ENCODE assay signal across 35 cellular contexts in genomic region chr4:56241500-56241899, GRCh38.
DNase-seq lines count a peak whose midpoint lies in the region; ATAC-seq and TF ChIP-seq lines count a peak whose summit lies in the region.
"Had no signal": no experiment of that assay in that cellular context is flagged by ENCODE, and none has a peak within 500 bp of the region (broad histone marks: within the 10 kb centered on the region; RNA-seq: fewer than 3 reads in every experiment).

No MANE protein-coding gene starts in this region.

- H3K27ac ChIP-seq in H9 (ENCODE audit: insufficient read length, low read depth, low read length), result no peak overlapping the region
- H3K27ac ChIP-seq in SK-N-SH (ENCODE audit: low read depth in 2 of 2, low read length in 1 of 2), result peak overlapping the region; percentile 45 to 99; a peak in 3 of 4 replicates
- H3K27ac ChIP-seq in uterus, result no peak overlapping the region
- H3K27ac ChIP-seq in A673 (ENCODE audit: low read depth, low read length, poor library complexity, severe bottlenecking), result no peak overlapping the region
- H3K27ac ChIP-seq: foreskin keratinocyte, heart right ventricle, neural progenitor cell, parathyroid adenoma, RWPE1, SJSA1, spleen, thoracic aorta, vagina had no signal

- H3K36me3 ChIP-seq in SK-N-SH (replicated peaks in 1 of 2; ENCODE audit: control insufficient read depth in 1 of 2, insufficient read depth in 2 of 2, low read length in 1 of 2) (no peaks in the 10 kb centered on the region), uterus (no peaks in the 10 kb centered on the region), A673 (ENCODE audit: insufficient read depth, low read length, poor library complexity, severe bottlenecking) (no peaks in the 10 kb centered on the region)
- H3K36me3 ChIP-seq: heart right ventricle, neural progenitor cell, SJSA1, spleen, thoracic aorta, vagina had no signal

- no peak for TF ChIP-seq CTCF in H9 (conservative IDR thresholded peaks at IDR 0.05)
- no peak for TF ChIP-seq CTCF in SK-N-SH (IDR thresholded peaks at IDR 0.05)
- no peak for TF ChIP-seq CTCF in uterus (IDR thresholded peaks at IDR 0.05)
- TF ChIP-seq CTCF in A673 (conservative IDR thresholded peaks at IDR 0.05; ENCODE audit: low read depth, low read length), result no peak

- TF ChIP-seq POLR2A in uterus (IDR thresholded peaks at IDR 0.05), result no peak

- no peaks in the 10 kb centered on the region for H3F3A ChIP-seq in SK-N-SH (replicated peaks; ENCODE audit: insufficient read depth)

- no peaks in the 10 kb centered on the region for H3K9me3 Mint-ChIP-seq in H9
- H3K9me3 Mint-ChIP-seq: activated naive CD8-positive, alpha-beta T cell treated with anti-CD3 and anti-CD28 coated beads, Interleukin-2, amount 50 U/mL, for 24 hours; activated T-cell treated with anti-CD3 and anti-CD28 coated beads, Interleukin-2, amount 50 U/mL, for 24 hours; CD8-positive, alpha-beta memory T cell; neural progenitor cell; stimulated activated naive CD8-positive, alpha-beta T cell treated with anti-CD3 and anti-CD28 coated beads, Interleukin-15, amount 100 ng/mL, for 72 hours; WTC11 had no signal

- H2BK12ac ChIP-seq in H9 (ENCODE audit: insufficient read length, low read depth, low read length), result no peak overlapping the region

- H3K18ac ChIP-seq in H9 (ENCODE audit: insufficient read length, low read depth, low read length), result no peak overlapping the region

- H3K4me1 ChIP-seq in H9 (ENCODE audit: insufficient read depth, low read length) (peaks cover 11% of the 10 kb centered on the region; the same call in 1 of the 2 replicates), SK-N-SH (ENCODE audit: control insufficient read depth in 1 of 2, insufficient read depth in 2 of 2, low read depth in 1 of 2, low read length in 1 of 2) (peaks cover 0 to 53% of the 10 kb centered on the region in 2 experiments; a peak in 2 of 4 replicates), uterus (no peaks in the 10 kb centered on the region), A673 (ENCODE audit: insufficient read depth, low read length, poor library complexity, severe bottlenecking) (no peaks in the 10 kb centered on the region)
- H3K4me1 ChIP-seq: foreskin keratinocyte, heart right ventricle, SJSA1, spleen, vagina had no signal

- no peak overlapping the region for H3K14ac ChIP-seq in H9 (ENCODE audit: insufficient read depth, low read length)

- no peak overlapping the region for H2BK15ac ChIP-seq in H9 (ENCODE audit: low read depth, low read length)

- no peak overlapping the region for H3K23ac ChIP-seq in H9 (ENCODE audit: insufficient read length, low read depth, low read length)

- no peak overlapping the region for H3K56ac ChIP-seq in H9 (ENCODE audit: insufficient read length, low read depth, low read length)

- WGBS in H9 (ENCODE audit: extremely low coverage, insufficient read length, low lambda C conversion rate), result no CpG with 5 or more reads among the region's 6 CpGs
- 48% methylated on average over 6 of the region's 6 CpGs for WGBS in SK-N-SH (ENCODE audit: low lambda C conversion rate)

- peaks cover 16 to 20% of the 10 kb centered on the region in 2 experiments for H3K4me1 Mint-ChIP-seq in H9
- H3K4me1 Mint-ChIP-seq: activated naive CD8-positive, alpha-beta T cell treated with anti-CD3 and anti-CD28 coated beads, Interleukin-2, amount 50 U/mL, for 24 hours; CD8-positive, alpha-beta memory T cell; neural progenitor cell; stimulated activated naive CD8-positive, alpha-beta T cell treated with anti-CD3 and anti-CD28 coated beads, Interleukin-15, amount 100 ng/mL, for 72 hours had no signal

- H3K4me2 ChIP-seq in H9 (ENCODE audit: insufficient read depth, insufficient read length, low read length), result no peak overlapping the region
- H3K4me2 ChIP-seq in SK-N-SH, result no peak overlapping the region
- H3K4me2 ChIP-seq: neural progenitor cell had no signal

- no peak overlapping the region for H3K27ac Mint-ChIP-seq in H9
- H3K27ac Mint-ChIP-seq: activated naive CD8-positive, alpha-beta T cell treated with anti-CD3 and anti-CD28 coated beads, Interleukin-2, amount 50 U/mL, for 24 hours; activated T-cell treated with anti-CD3 and anti-CD28 coated beads, Interleukin-2, amount 50 U/mL, for 24 hours; CD8-positive, alpha-beta memory T cell; neural progenitor cell; WTC11 had no signal

- no peak overlapping the region for H2AK5ac ChIP-seq in H9 (ENCODE audit: insufficient read length, low read length)

- no peaks in the 10 kb centered on the region for H3K9me2 ChIP-seq in SK-N-SH

- TF ChIP-seq RAD21 in SK-N-SH (IDR thresholded peaks at IDR 0.05; ENCODE audit: low read length), result no peak

- no peak overlapping the region for H4K5ac ChIP-seq in H9 (ENCODE audit: insufficient read length, low read depth, low read length)

- H3K4me3 ChIP-seq in SK-N-SH (ENCODE audit: low read depth in 2 of 2, low read length in 1 of 2) (peak overlapping the region in 1 of 2 experiments; percentile 4; a peak in 1 of 4 replicates), uterus (no peak overlapping the region), A673 (ENCODE audit: low read depth, low read length, poor library complexity, severe bottlenecking) (no peak overlapping the region)
- H3K4me3 ChIP-seq: GM12878, heart right ventricle, neural progenitor cell, SJSA1, spleen, thoracic aorta, vagina had no signal

- no peaks in the 10 kb centered on the region for H4K20me1 ChIP-seq in H9 (ENCODE audit: control insufficient read depth, insufficient read depth, insufficient read length)
- no peaks in the 10 kb centered on the region for H4K20me1 ChIP-seq in SK-N-SH (ENCODE audit: insufficient read depth)

- TF ChIP-seq EP300 in SK-N-SH (IDR thresholded peaks at IDR 0.05; ENCODE audit: borderline replicate concordance in 1 of 2, low read depth in 1 of 2, low read length in 1 of 2), result 0 out of 4 replicates have a peak, but pooled peaks of 1 of the 2 experiments have one; percentile 40

- H3K27me3 Mint-ChIP-seq in H9 (ENCODE audit: low read depth), result no peaks in the 10 kb centered on the region

- H3K27me3 ChIP-seq in H9 (ENCODE audit: insufficient read depth, low read length) (no peaks in the 10 kb centered on the region), SK-N-SH (ENCODE audit: insufficient read depth) (no peaks in the 10 kb centered on the region), uterus (no peaks in the 10 kb centered on the region), A673 (replicated peaks; ENCODE audit: insufficient read depth, low read depth, low read length, poor library complexity) (no peaks in the 10 kb centered on the region)
- H3K27me3 ChIP-seq: neural progenitor cell, SJSA1, spleen, vagina had no signal

- no peak overlapping the region for H4K91ac ChIP-seq in H9 (ENCODE audit: insufficient read length, low read depth, low read length)

- no peaks in the 10 kb centered on the region for H3K36me3 Mint-ChIP-seq in H9 (ENCODE audit: insufficient read depth in 1 of 3, low read depth in 3 of 3)
- H3K36me3 Mint-ChIP-seq: CD8-positive, alpha-beta memory T cell; neural progenitor cell; WTC11 had no signal

- no peak overlapping the region for H3K4ac ChIP-seq in H9 (ENCODE audit: low read depth, low read length)

- ATAC-seq in left colon (peak; percentile 96), GM18858 (IDR thresholded peaks at IDR 0.05; ENCODE audit: unreplicated experiment) (no peak)
- ATAC-seq: activated naive CD8-positive, alpha-beta T cell treated with anti-CD3 and anti-CD28 coated beads, Interleukin-2, amount 50 U/mL, for 24 hours; esophagus mucosa; foreskin keratinocyte; GM12878; heart right ventricle; right cardiac atrium; stimulated activated naive CD8-positive, alpha-beta T cell treated with anti-CD3 and anti-CD28 coated beads, Interleukin-15, amount 100 ng/mL, for 72 hours; WTC11 had no signal

- CTCF ChIA-PET in SK-N-SH (lab: Yijun Ruan, JAX) (interaction anchor here (1.0 to 1.7 kb wide), 5 partner anchors 59 to 293 kb away, joined by 3 to 9 read pairs (median 4); partner anchors contain the start of gene CEP135), A673 (lab: Charles Lee) (no interaction called here)

- H3K23me2 ChIP-seq in H9 (ENCODE audit: insufficient read length, low read depth, low read length, poor library complexity, severe bottlenecking), result no peaks in the 10 kb centered on the region

- no peak overlapping the region for H3K4me3 Mint-ChIP-seq in H9
- H3K4me3 Mint-ChIP-seq: activated naive CD8-positive, alpha-beta T cell treated with anti-CD3 and anti-CD28 coated beads, Interleukin-2, amount 50 U/mL, for 24 hours; activated T-cell treated with anti-CD3 and anti-CD28 coated beads, Interleukin-2, amount 50 U/mL, for 24 hours; CD8-positive, alpha-beta memory T cell; neural progenitor cell; stimulated activated naive CD8-positive, alpha-beta T cell treated with anti-CD3 and anti-CD28 coated beads, Interleukin-15, amount 100 ng/mL, for 72 hours; WTC11 had no signal

- H4K8ac ChIP-seq in H9 (replicated peaks; ENCODE audit: insufficient read length, low read depth, low read length), result no peak overlapping the region

- no peak overlapping the region for H2BK5ac ChIP-seq in H9 (ENCODE audit: insufficient read length, low read length)

- BruUV-seq in A673 (replicated peaks; lab: Mats Ljungman, UMichigan), result no TSS peak

- intact Hi-C loops in left colon (cut with DNase I, micrococcal nuclease) (no loop called here), uterus (cut with DNase I; ENCODE audit: low total_unique reads) (no loop called here), A673 (cut with micrococcal nuclease; ENCODE audit: unreplicated experiment) (no loop called here)

- H3K79me1 ChIP-seq in H9 (ENCODE audit: insufficient read depth, low read depth, low read length, poor library complexity, severe bottlenecking), result no peaks in the 10 kb centered on the region

- no peak overlapping the region for H2AFZ ChIP-seq in H9 (ENCODE audit: low read length)
- H2AFZ ChIP-seq in SK-N-SH (ENCODE audit: low read depth), result no peak overlapping the region
- H2AFZ ChIP-seq: neural progenitor cell, parathyroid adenoma had no signal

- no peak for DNase-seq in H9
- no peak for DNase-seq in SK-N-SH
- DNase-seq in left colon, result peak; percentile 19 to 67
- DNase-seq in renal cortical epithelial cell (ENCODE audit: low read depth), result peak; percentile 7
- DNase-seq in uterus, result no peak
- DNase-seq in RPMI8226, result no peak
- DNase-seq in A673 (ENCODE audit: low spot score), result no peak
- DNase-seq: activated CD4-positive, alpha-beta T cell treated with anti-CD3 and anti-CD28 coated beads, Interleukin-2, amount 50 U/mL, for 1 hour; activated naive CD4-positive, alpha-beta T cell; activated naive CD8-positive, alpha-beta T cell treated with anti-CD3 and anti-CD28 coated beads, Interleukin-2, amount 50 U/mL, for 24 hours; activated T-cell treated with anti-CD3 and anti-CD28 coated beads, Interleukin-2, amount 50 U/mL, for 24 hours; caudate nucleus; CD8-positive, alpha-beta memory T cell; cortex of kidney; foreskin keratinocyte; H7; heart right ventricle; kidney; NCI-H2029; NCI-H748 treated with DMSO at 0.1 percent for 48 hours; right cardiac atrium; spleen; stimulated activated CD4-positive, alpha-beta T cell treated with anti-CD3 and anti-CD28 coated beads, Interleukin-2, amount 100 ng/mL, for 48 hours; stimulated activated naive CD8-positive, alpha-beta T cell treated with anti-CD3 and anti-CD28 coated beads, Interleukin-15, amount 100 ng/mL, for 72 hours; T-helper 1 cell had no signal

- H3K9me3 ChIP-seq in H9 (ENCODE audit: control insufficient read depth, low read depth, low read length), result no peaks in the 10 kb centered on the region
- no peaks in the 10 kb centered on the region for H3K9me3 ChIP-seq in SK-N-SH
- no peaks in the 10 kb centered on the region for H3K9me3 ChIP-seq in uterus
- H3K9me3 ChIP-seq in A673 (ENCODE audit: low read depth, low read length, poor library complexity, severe bottlenecking), result no peaks in the 10 kb centered on the region
- H3K9me3 ChIP-seq: heart right ventricle, SJSA1, spleen, thoracic aorta, vagina had no signal

- no peak overlapping the region for H3T11ph ChIP-seq in H9 (ENCODE audit: low read length)

- H2BK120ac ChIP-seq in H9 (ENCODE audit: low read depth, low read length, poor library complexity, severe bottlenecking), result no peak overlapping the region

- H3K79me2 ChIP-seq in H9 (ENCODE audit: insufficient read depth, low read length) (no peaks in the 10 kb centered on the region), SK-N-SH (ENCODE audit: insufficient read depth) (no peaks in the 10 kb centered on the region)
- H3K79me2 ChIP-seq: parathyroid adenoma had no signal

- peak overlapping the region; percentile 14 for H2BK20ac ChIP-seq in H9 (ENCODE audit: low read depth, low read length, poor library complexity, severe bottlenecking)

- POLR2A ChIA-PET in SK-N-SH (lab: Yijun Ruan, JAX) (interaction anchor here (0.9 to 1.1 kb wide), 4 partner anchors 12 to 293 kb away, joined by 3 to 5 read pairs (median 4); partner anchors contain the start of gene CEP135), A673 (lab: Charles Lee; ENCODE audit: low non-redundant PET) (no interaction called here)

- no peak overlapping the region for H3K9ac ChIP-seq in H9 (ENCODE audit: extremely low read depth, insufficient read length, low read length)
- no peak overlapping the region for H3K9ac ChIP-seq in SK-N-SH
- H3K9ac ChIP-seq: neural progenitor cell, parathyroid adenoma had no signal

Comparison
In these comparisons a context has a peak if more than half of its experiments do, and no peak if none do; other contexts are left out.
1. DNase-seq: peak in left colon (2 of 2) and renal cortical epithelial cell (single experiment); none in H9 (single experiment), SK-N-SH (single experiment), uterus (0 of 2), RPMI8226 (single experiment) and A673 (single experiment).
2. H3K27ac ChIP-seq: peak in SK-N-SH (2 of 2); none in H9 (single experiment), uterus (0 of 2) and A673 (single experiment).